Comparison of ENCODE assay signal across 18 cellular contexts in genomic region chrX:133440797-133441163, GRCh38. TPM values are rescaled to one million over a fixed set of nuclear protein-coding genes. Genes with fewer than 3 reads are reported as not detected.
A peak's percentile ranks its signal among the peaks of the same experiment; 100 is the strongest.
DNase-seq lines count a peak whose midpoint lies in the region; ATAC-seq, FAIRE-seq and TF ChIP-seq lines count a peak whose summit lies in the region.
"Had no signal": no experiment of that assay in that cellular context is flagged by ENCODE, and none has a peak within 500 bp of the region (broad histone marks: within the 10 kb centered on the region; RNA-seq: fewer than 3 reads in every experiment).

No MANE protein-coding gene starts in this region.

- H3K14ac ChIP-seq in H9 (ENCODE audit: insufficient read depth, low read length) (peak overlapping the region; percentile 60; the same call in 1 of the 2 replicates), neuronal stem cell (ENCODE audit: low read length) (no peak overlapping the region)

- no peak for FAIRE-seq in pancreas (lab: Jason Lieb, UNC)
- FAIRE-seq: A204.1, GM19239, H54, HTR-8/SVneo had no signal

- H3K79me1 ChIP-seq in H9 (ENCODE audit: insufficient read depth, low read depth, low read length, poor library complexity, severe bottlenecking) (no peaks in the 10 kb centered on the region), neuronal stem cell (ENCODE audit: low read depth, low read length) (no peaks in the 10 kb centered on the region)

- no peaks in the 10 kb centered on the region for H3K23me2 ChIP-seq in H9 (ENCODE audit: insufficient read length, low read depth, low read length, poor library complexity, severe bottlenecking)

- H3K36me3 Mint-ChIP-seq in H9 (ENCODE audit: insufficient read depth in 1 of 3, low read depth in 3 of 3) = no peaks in the 10 kb centered on the region
- no peaks in the 10 kb centered on the region for H3K36me3 Mint-ChIP-seq in WTC11
- no peaks in the 10 kb centered on the region for H3K36me3 Mint-ChIP-seq in activated CD8-positive, alpha-beta T cell treated with anti-CD3 and anti-CD28 coated beads, Interleukin-2, amount 10 ng/mL, durations not matched to agents 7 days and 5 days (ENCODE audit: low read depth)
- H3K36me3 Mint-ChIP-seq: CD8-positive, alpha-beta memory T cell had no signal

- no peak overlapping the region for H2BK120ac ChIP-seq in H9 (ENCODE audit: low read depth, low read length, poor library complexity, severe bottlenecking)
- H2BK120ac ChIP-seq in neuronal stem cell (ENCODE audit: low read depth, low read length) = no peak overlapping the region

- no peaks in the 10 kb centered on the region for H3K79me2 ChIP-seq in H9 (ENCODE audit: insufficient read depth, low read length)

- CTCF ChIA-PET in WTC11 (lab: Charles Lee) = no interaction called here
- CTCF ChIA-PET in activated CD8-positive, alpha-beta T cell treated with anti-CD3 and anti-CD28 coated beads, Interleukin-2, amount 10 ng/mL, durations not matched to agents 7 days and 5 days (lab: Charles Lee) = no interaction called here

- H2BK15ac ChIP-seq in H9 (ENCODE audit: low read depth, low read length) = no peak overlapping the region
- H2BK15ac ChIP-seq in neuronal stem cell (ENCODE audit: low read length) = no peak overlapping the region

- H3K4me2 ChIP-seq in H9 (ENCODE audit: insufficient read depth, insufficient read length, low read length) = peak overlapping the region; percentile 58
- H3K4me2 ChIP-seq in neuronal stem cell (ENCODE audit: insufficient read depth, low read length, poor library complexity, severe bottlenecking) = no peak overlapping the region
- H3K4me2 ChIP-seq: BLaER1 had no signal

- H3K27ac Mint-ChIP-seq in H9 = peak overlapping the region; percentile 90 to 99 (median 97)
- peak overlapping the region; percentile 95 for H3K27ac Mint-ChIP-seq in WTC11
- no peak overlapping the region for H3K27ac Mint-ChIP-seq in activated CD8-positive, alpha-beta T cell treated with anti-CD3 and anti-CD28 coated beads, Interleukin-2, amount 10 ng/mL, durations not matched to agents 7 days and 5 days
- H3K27ac Mint-ChIP-seq: CD8-positive, alpha-beta memory T cell had no signal

- H3K4me1 Mint-ChIP-seq in H9 = peaks cover 75 to 80% of the 10 kb centered on the region in 2 experiments
- H3K4me1 Mint-ChIP-seq in WTC11 = peaks cover 71% of the 10 kb centered on the region
- no peaks in the 10 kb centered on the region for H3K4me1 Mint-ChIP-seq in activated CD8-positive, alpha-beta T cell treated with anti-CD3 and anti-CD28 coated beads, Interleukin-2, amount 10 ng/mL, durations not matched to agents 7 days and 5 days (ENCODE audit: low read depth)

- intact Hi-C loops in pancreas (cut with DNase I) = no loop called here

- H3K9me3 Mint-ChIP-seq in H9 (peaks cover 0 to 2% of the 10 kb centered on the region in 2 experiments; a peak in 1 of 5 replicates), WTC11 (no peaks in the 10 kb centered on the region)
- H3K9me3 Mint-ChIP-seq in activated CD8-positive, alpha-beta T cell treated with anti-CD3 and anti-CD28 coated beads, Interleukin-2, amount 10 ng/mL, durations not matched to agents 7 days and 5 days (ENCODE audit: insufficient read depth) = no peaks in the 10 kb centered on the region
- H3K9me3 Mint-ChIP-seq: CD8-positive, alpha-beta memory T cell had no signal

- H2BK5ac ChIP-seq in H9 (ENCODE audit: insufficient read length, low read length) (no peak overlapping the region), neuronal stem cell (ENCODE audit: low read length) (no peak overlapping the region)

- H3K4me1 ChIP-seq in H9 (ENCODE audit: insufficient read depth, low read length) (peaks cover 43% of the 10 kb centered on the region; the same call in 1 of the 2 replicates), iPS-20b (ENCODE audit: insufficient read depth, low read length) (peaks cover 34% of the 10 kb centered on the region), neuronal stem cell (ENCODE audit: control insufficient read depth in 2 of 2, insufficient read depth in 1 of 2, low read depth in 1 of 2, low read length in 2 of 2) (peaks cover 13 to 24% of the 10 kb centered on the region in 2 donors), pancreas (peaks cover 0 to 4% (median 0%) of the 10 kb centered on the region in 3 donors)
- H3K4me1 ChIP-seq: BLaER1, Caco-2 had no signal

- no peak overlapping the region for H2BK20ac ChIP-seq in H9 (ENCODE audit: low read depth, low read length, poor library complexity, severe bottlenecking)

- POLR2A ChIA-PET in WTC11 (lab: Charles Lee) = no interaction called here
- POLR2A ChIA-PET in activated CD8-positive, alpha-beta T cell treated with anti-CD3 and anti-CD28 coated beads, Interleukin-2, amount 10 ng/mL, durations not matched to agents 7 days and 5 days (lab: Charles Lee) = no interaction called here

- H2AK5ac ChIP-seq in H9 (ENCODE audit: insufficient read length, low read length) (no peak overlapping the region), neuronal stem cell (ENCODE audit: low read depth, low read length) (no peak overlapping the region)

- H3K4me3 Mint-ChIP-seq in H9 = peak overlapping the region; percentile 12 to 61; a peak in 4 of 5 replicates
- peak overlapping the region; percentile 29 for H3K4me3 Mint-ChIP-seq in WTC11
- no peak overlapping the region for H3K4me3 Mint-ChIP-seq in activated CD8-positive, alpha-beta T cell treated with anti-CD3 and anti-CD28 coated beads, Interleukin-2, amount 10 ng/mL, durations not matched to agents 7 days and 5 days
- H3K4me3 Mint-ChIP-seq: CD8-positive, alpha-beta memory T cell had no signal

- peaks cover 1% of the 10 kb centered on the region; the same call in 1 of the 2 replicates for H3K27me3 Mint-ChIP-seq in H9 (ENCODE audit: low read depth)
- H3K27me3 Mint-ChIP-seq in WTC11 (ENCODE audit: low read depth) = peaks cover 19% of the 10 kb centered on the region
- peaks cover 2% of the 10 kb centered on the region for H3K27me3 Mint-ChIP-seq in activated CD8-positive, alpha-beta T cell treated with anti-CD3 and anti-CD28 coated beads, Interleukin-2, amount 10 ng/mL, durations not matched to agents 7 days and 5 days (ENCODE audit: low read depth)

- TF ChIP-seq CTCF in H9 (conservative IDR thresholded peaks at IDR 0.05) (no peak), WTC11 (IDR thresholded peaks at IDR 0.05) (no peak), pancreas (IDR thresholded peaks at IDR 0.05) (no peak)

- peak; percentile 53 for DNase-seq in H9
- no peak for DNase-seq in WTC11 (ENCODE audit: low spot score)
- DNase-seq in neuronal stem cell (ENCODE audit: low spot score) = no peak
- no peak for DNase-seq in pancreas
- no peak for DNase-seq in activated CD8-positive, alpha-beta T cell treated with anti-CD3 and anti-CD28 coated beads, Interleukin-2, amount 10 ng/mL, durations not matched to agents 7 days and 5 days
- DNase-seq: Caco-2; CD8-positive, alpha-beta memory T cell; DND-41; GF-D8; IMR-90; KBM-7 had no signal

- H3K9me3 ChIP-seq in H9 (ENCODE audit: control insufficient read depth, low read depth, low read length) (no peaks in the 10 kb centered on the region), iPS-20b (ENCODE audit: insufficient read depth, low read depth, low read length) (no peaks in the 10 kb centered on the region), neuronal stem cell (replicated peaks in 1 of 2; ENCODE audit: control insufficient read depth in 2 of 2, insufficient read depth in 1 of 2, low read depth in 1 of 2, low read length in 2 of 2) (no peaks in the 10 kb centered on the region), pancreas (no peaks in the 10 kb centered on the region)
- H3K9me3 ChIP-seq: BLaER1, Caco-2 had no signal

- no peak overlapping the region for H4K5ac ChIP-seq in H9 (ENCODE audit: insufficient read length, low read depth, low read length)

- no peak overlapping the region for H3T11ph ChIP-seq in H9 (ENCODE audit: low read length)

- H4K8ac ChIP-seq in H9 (replicated peaks; ENCODE audit: insufficient read length, low read depth, low read length) (no peak overlapping the region), neuronal stem cell (ENCODE audit: low read depth, low read length) (no peak overlapping the region)

- H3K56ac ChIP-seq in H9 (ENCODE audit: insufficient read length, low read depth, low read length) = no peak overlapping the region

- H4K91ac ChIP-seq in H9 (ENCODE audit: insufficient read length, low read depth, low read length) (no peak overlapping the region), neuronal stem cell (ENCODE audit: low read depth, low read length, poor library complexity) (no peak overlapping the region)

- H3K4me3 ChIP-seq in iPS-20b (ENCODE audit: low read length) (peak overlapping the region; percentile 8; the same call in 1 of the 2 replicates), neuronal stem cell (ENCODE audit: low read length in 2 of 2) (peak overlapping the region in 1 of 2 donors; percentile 0), pancreas (no peak overlapping the region)
- H3K4me3 ChIP-seq: BLaER1 had no signal

- H2AFZ ChIP-seq in H9 (ENCODE audit: low read length) (no peak overlapping the region), neuronal stem cell (ENCODE audit: low read length) (peak overlapping the region; percentile 68)

- H3K23ac ChIP-seq in H9 (ENCODE audit: insufficient read length, low read depth, low read length) (no peak overlapping the region), neuronal stem cell (ENCODE audit: low read depth, low read length, poor library complexity) (no peak overlapping the region)

- WGBS in H9 (ENCODE audit: extremely low coverage, insufficient read length, low lambda C conversion rate) = no CpG with 5 or more reads among the region's 7 CpGs
- no CpG with 5 or more reads among the region's 7 CpGs for WGBS in neuronal stem cell (ENCODE audit: extremely low coverage in 2 of 2, insufficient read length in 2 of 2, insufficient replicate concordance in 1 of 2), 2 donors
- 64 to 87% methylated on average over 7 of the region's 7 CpGs for WGBS in pancreas, 2 donors

- peak overlapping the region; percentile 62 for H3K27ac ChIP-seq in H9 (ENCODE audit: insufficient read length, low read depth, low read length)
- no peak overlapping the region for H3K27ac ChIP-seq in iPS-20b (ENCODE audit: low read length)
- H3K27ac ChIP-seq in neuronal stem cell (replicated peaks; ENCODE audit: low read length) = peak overlapping the region; percentile 63
- H3K27ac ChIP-seq in pancreas = no peak overlapping the region
- H3K27ac ChIP-seq: BLaER1 had no signal

- H3K4ac ChIP-seq in H9 (ENCODE audit: low read depth, low read length) (no peak overlapping the region), neuronal stem cell (ENCODE audit: low read length) (no peak overlapping the region)

- H3K36me3 ChIP-seq in iPS-20b (ENCODE audit: insufficient read depth, low read depth, low read length) (no peaks in the 10 kb centered on the region), neuronal stem cell (replicated peaks in 1 of 2; ENCODE audit: control insufficient read depth in 2 of 2, insufficient read depth in 2 of 2, low read length in 2 of 2) (no peaks in the 10 kb centered on the region), pancreas (no peaks in the 10 kb centered on the region)
- H3K36me3 ChIP-seq: BLaER1 had no signal

- H3K9ac ChIP-seq in H9 (ENCODE audit: extremely low read depth, insufficient read length, low read length) (no peak overlapping the region), iPS-20b (ENCODE audit: low read depth, low read length) (peak overlapping the region; percentile 58), neuronal stem cell (ENCODE audit: low read depth, low read length, poor library complexity) (no peak overlapping the region)
- H3K9ac ChIP-seq: BLaER1 had no signal

- no peak overlapping the region for H3K18ac ChIP-seq in H9 (ENCODE audit: insufficient read length, low read depth, low read length)
- H3K18ac ChIP-seq in neuronal stem cell (ENCODE audit: low read length) = no peak overlapping the region

- no peaks in the 10 kb centered on the region for H4K20me1 ChIP-seq in H9 (ENCODE audit: control insufficient read depth, insufficient read depth, insufficient read length)
- H4K20me1 ChIP-seq: BLaER1 had no signal

- H3K27me3 ChIP-seq in H9 (ENCODE audit: insufficient read depth, low read length) (no peaks in the 10 kb centered on the region), iPS-20b (ENCODE audit: insufficient read depth, low read length) (no peaks in the 10 kb centered on the region), neuronal stem cell (ENCODE audit: control insufficient read depth in 3 of 3, insufficient read depth in 3 of 3, low read depth in 1 of 3, low read length in 3 of 3) (peaks cover 0 to 6% (median 0%) of the 10 kb centered on the region in 3 experiments), pancreas (peaks cover 0 to 10% (median 0%) of the 10 kb centered on the region in 4 donors)

- ATAC-seq in WTC11 = peak; percentile 38
- no peak for ATAC-seq in pancreas
- ATAC-seq in HG02870 (IDR thresholded peaks at IDR 0.05; ENCODE audit: unreplicated experiment) = no peak
- no peak for ATAC-seq in activated CD8-positive, alpha-beta T cell treated with anti-CD3 and anti-CD28 coated beads, Interleukin-2, amount 10 ng/mL, durations not matched to agents 7 days and 5 days

- H2BK12ac ChIP-seq in H9 (ENCODE audit: insufficient read length, low read depth, low read length) (no peak overlapping the region), neuronal stem cell (ENCODE audit: low read length) (no peak overlapping the region)

RNA-seq across cellular contexts. Expression of gene GPC4, which starts 25.5 kb away (rescaled TPM):
- 416 and 418 TPM in 2 replicates for total RNA-seq in H9 (2021)
- total RNA-seq in WTC11 (2021) = 120 to 144 TPM (median 120 TPM) in 3 replicates
- polyA plus RNA-seq in neuronal stem cell (2013, experiment 1 of 2) = 6.8 TPM
- 7.3 TPM for polyA plus RNA-seq in neuronal stem cell (2013, experiment 2 of 2)
- total RNA-seq in pancreas = 10 to 100 TPM in 3 of 6 donors, 1 to 10 TPM in 3; 6.9 to 15.3 (median 10.3) TPM
- polyA plus RNA-seq in pancreas = 1 to 10 TPM; 3.0 to 4.8 TPM
- total RNA-seq in activated CD8-positive, alpha-beta T cell treated with anti-CD3 and anti-CD28 coated beads, Interleukin-2, amount 10 ng/mL, durations not matched to agents 7 days and 5 days = not detected
- total RNA-seq: CD8-positive, alpha-beta memory T cell had no signal
- polyA plus RNA-seq: CD8-positive, alpha-beta memory T cell had no signal

Comparison
In these comparisons a context has a peak if more than half of its experiments do, and no peak if none do; other contexts are left out.
1. H3K27ac ChIP-seq: peak in H9 (single experiment) and neuronal stem cell (single experiment); none in iPS-20b (single experiment) and pancreas (0 of 4).